ENCODE assay signal across 1 cellular context in the genomic region with DNA sequence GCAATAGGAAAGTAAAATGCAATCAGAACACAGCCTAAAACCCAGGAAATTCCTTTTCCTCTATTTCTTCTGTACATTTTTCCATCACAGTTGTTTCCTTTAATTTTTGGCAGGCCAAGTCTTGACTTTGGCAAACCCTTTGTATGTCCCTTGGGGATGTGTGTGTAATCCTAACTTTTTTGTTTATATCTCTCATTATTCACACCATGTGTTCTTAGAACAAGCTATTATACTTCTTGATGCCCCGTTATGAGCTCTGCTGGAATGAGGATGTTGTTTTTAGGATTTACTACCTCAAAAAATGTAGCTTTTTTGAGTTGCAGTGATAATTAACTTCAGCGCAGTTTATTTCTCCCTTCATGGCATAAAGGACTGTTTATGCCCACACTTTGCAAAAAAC.
TF ChIP-seq lines count a peak whose summit lies in the region.

No MANE protein-coding gene starts in this region.

TF ChIP-seq in HEK293, 187 proteins besides CTCF, POLR2A, EP300 and RAD21 (continued from another document):
- TF ChIP-seq, protein P1, sequence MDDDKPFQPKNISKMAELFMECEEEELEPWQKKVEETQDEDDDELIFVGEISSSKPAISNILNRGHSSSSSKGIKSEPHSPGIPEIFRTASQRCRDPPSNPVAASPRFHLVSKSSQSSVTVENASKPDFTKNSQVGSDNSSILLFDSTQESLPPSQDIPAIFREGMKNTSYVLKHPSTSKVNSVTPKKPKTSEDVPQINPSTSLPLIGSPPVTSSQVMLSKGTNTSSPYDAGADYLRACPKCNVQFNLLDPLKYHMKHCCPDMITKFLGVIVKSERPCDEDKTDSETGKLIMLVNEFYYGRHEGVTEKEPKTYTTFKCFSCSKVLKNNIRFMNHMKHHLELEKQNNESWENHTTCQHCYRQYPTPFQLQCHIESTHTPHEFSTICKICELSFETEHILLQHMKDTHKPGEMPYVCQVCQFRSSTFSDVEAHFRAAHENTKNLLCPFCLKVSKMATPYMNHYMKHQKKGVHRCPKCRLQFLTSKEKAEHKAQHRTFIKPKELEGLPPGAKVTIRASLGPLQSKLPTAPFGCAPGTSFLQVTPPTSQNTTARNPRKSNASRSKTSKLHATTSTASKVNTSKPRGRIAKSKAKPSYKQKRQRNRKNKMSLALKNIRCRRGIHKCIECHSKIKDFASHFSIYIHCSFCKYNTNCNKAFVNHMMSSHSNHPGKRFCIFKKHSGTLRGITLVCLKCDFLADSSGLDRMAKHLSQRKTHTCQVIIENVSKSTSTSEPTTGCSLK (tag by site-specific recombination; IDR thresholded peaks at IDR 0.05): no peak
- no peak for TF ChIP-seq ZNF561 (tag by site-specific recombination; IDR thresholded peaks at IDR 0.05; ENCODE audit: borderline replicate concordance)
TF ChIP-seq in HEK293: peak in this region for 1.
